In genomic region chr9:68844623-68845612, GRCh38 we compare ENCODE assay signal across 1 cellular context.
TF ChIP-seq lines count a peak whose summit lies in the region.

No MANE protein-coding gene starts in this region.

TF ChIP-seq in GM23338, 12 proteins besides CTCF, POLR2A, EP300 and RAD21 (continued from another document):
- TF ChIP-seq ZNF462 (CRISPR knock-in tag; IDR thresholded peaks at IDR 0.05) = no peak
